Comparison of ENCODE assay signal across 1 cellular context in genomic region chr1:208243522-208243850, GRCh38.
TF ChIP-seq lines count a peak whose summit lies in the region.

No MANE protein-coding gene starts in this region.

TF ChIP-seq in GM12878, 131 proteins besides CTCF, POLR2A, EP300 and RAD21 (continued from another document):
- TF ChIP-seq ZBTB4 (CRISPR knock-in tag; IDR thresholded peaks at IDR 0.05) = no peak
- TF ChIP-seq BCL3 (IDR thresholded peaks at IDR 0.05; ENCODE audit: borderline replicate concordance, insufficient read depth, low read depth, low read length, poor library complexity, severe bottlenecking) = no peak
- TF ChIP-seq TAF1 (IDR thresholded peaks at IDR 0.05; ENCODE audit: borderline replicate concordance, low read depth, low read length) = no peak
- no peak for TF ChIP-seq ZBTB40 (IDR thresholded peaks at IDR 0.05; ENCODE audit: borderline replicate concordance)
- 0 out of 2 replicates have a peak, but pooled peaks have one; percentile 16 for TF ChIP-seq DPF2 (IDR thresholded peaks at IDR 0.05)
- TF ChIP-seq IKZF2 (IDR thresholded peaks at IDR 0.05) = no peak
- TF ChIP-seq PAX5 (IDR thresholded peaks at IDR 0.05; ENCODE audit: borderline replicate concordance, low read depth, low read length) = no peak
- TF ChIP-seq BRCA1 (IDR thresholded peaks at IDR 0.05; ENCODE audit: low read depth, low read length) = no peak
- no peak for TF ChIP-seq CEBPZ (IDR thresholded peaks at IDR 0.05; ENCODE audit: low read depth, low read length)
- TF ChIP-seq KDM1A (IDR thresholded peaks at IDR 0.05; ENCODE audit: borderline replicate concordance) = no peak
- no peak for TF ChIP-seq CBFB (IDR thresholded peaks at IDR 0.05; ENCODE audit: low read depth)
- no peak for TF ChIP-seq STAT1 (conservative IDR thresholded peaks at IDR 0.05)
- peak; percentile 5 for TF ChIP-seq HDAC6 (IDR thresholded peaks at IDR 0.05; ENCODE audit: unreplicated experiment)
- no peak for TF ChIP-seq MYB (IDR thresholded peaks at IDR 0.05; ENCODE audit: borderline replicate concordance, low read depth, low read length)
- TF ChIP-seq RBBP5 (conservative IDR thresholded peaks at IDR 0.05) = no peak
- TF ChIP-seq ZNF687 (IDR thresholded peaks at IDR 0.05) = no peak
- no peak for TF ChIP-seq MTA3 (IDR thresholded peaks at IDR 0.05; ENCODE audit: borderline replicate concordance, low read length)
- TF ChIP-seq SKIL (IDR thresholded peaks at IDR 0.05; ENCODE audit: low read depth, poor library complexity, severe bottlenecking) = no peak
- no peak for TF ChIP-seq ELK1 (IDR thresholded peaks at IDR 0.05; ENCODE audit: low read depth, low read length)
- TF ChIP-seq ZNF622 (IDR thresholded peaks at IDR 0.05) = no peak
